ENCODE assay signal across 17 cellular contexts in genomic region chr19:47564081-47564480, GRCh38. TPM values are rescaled to one million over a fixed set of nuclear protein-coding genes. Genes with fewer than 3 reads are reported as not detected.
"Had no signal": no experiment of that assay in that cellular context is flagged by ENCODE, and none has a peak within 500 bp of the region (broad histone marks: within the 10 kb centered on the region; RNA-seq: fewer than 3 reads in every experiment).

No MANE protein-coding gene starts in this region.

- H3K4me2 ChIP-seq: smooth muscle cell had no signal

- H3K27me3 Mint-ChIP-seq: effector memory CD8-positive, alpha-beta T cell had no signal

- FAIRE-seq: frontal cortex had no signal

- H3K4me3 Mint-ChIP-seq: activated CD4-positive, alpha-beta T cell treated with anti-CD3 and anti-CD28 coated beads, Interleukin-2, amount 10 ng/mL, durations not matched to agents 24 days and 14 days; activated naive CD8-positive, alpha-beta T cell treated with anti-CD3 and anti-CD28 coated beads, Interleukin-2, amount 10 ng/mL, durations not matched to agents 7 days and 5 days; dendritic cell treated with granulocyte-macrophage colony-stimulating factor and Interleukin-4, amounts not matched to agents 40 ng/mL and 50 ng/mL, for 4 days; effector memory CD8-positive, alpha-beta T cell; natural killer cell; stimulated activated naive CD8-positive, alpha-beta T cell treated with anti-CD3 and anti-CD28 coated beads, Interleukin-15, Interleukin-2, amounts not matched to agents 100 ng/mL and 50 ng/mL, for 24 hours had no signal

- H3K4me1 ChIP-seq: heart left ventricle had no signal

- H3K9me3 Mint-ChIP-seq: activated CD4-positive, alpha-beta T cell treated with anti-CD3 and anti-CD28 coated beads, Interleukin-2, amount 10 ng/mL, durations not matched to agents 24 days and 14 days; activated naive CD8-positive, alpha-beta T cell treated with anti-CD3 and anti-CD28 coated beads, Interleukin-2, amount 10 ng/mL, durations not matched to agents 7 days and 5 days; dendritic cell treated with granulocyte-macrophage colony-stimulating factor and Interleukin-4, amounts not matched to agents 40 ng/mL and 50 ng/mL, for 4 days; effector memory CD8-positive, alpha-beta T cell; natural killer cell; stimulated activated naive CD8-positive, alpha-beta T cell treated with anti-CD3 and anti-CD28 coated beads, Interleukin-15, Interleukin-2, amounts not matched to agents 100 ng/mL and 50 ng/mL, for 24 hours had no signal

- H3K27me3 ChIP-seq: brain microvascular endothelial cell, heart left ventricle had no signal

- H3K36me3 ChIP-seq: brain microvascular endothelial cell, heart left ventricle had no signal

- H3K4me3 ChIP-seq: heart left ventricle, smooth muscle cell had no signal

- H3K36me3 Mint-ChIP-seq: activated naive CD8-positive, alpha-beta T cell treated with anti-CD3 and anti-CD28 coated beads, Interleukin-2, amount 10 ng/mL, durations not matched to agents 7 days and 5 days; natural killer cell had no signal

- DNase-seq: activated CD4-positive, alpha-beta T cell treated with anti-CD3 and anti-CD28 coated beads, Interleukin-2, amount 10 ng/mL, durations not matched to agents 24 days and 14 days; activated CD4-positive, CD25-positive, alpha-beta regulatory T cell; activated CD8-positive, alpha-beta memory T cell treated with anti-CD3 and anti-CD28 coated beads, Interleukin-2, amount 50 U/mL, for 48 hours; activated naive CD8-positive, alpha-beta T cell treated with anti-CD3 and anti-CD28 coated beads, Interleukin-2, amount 10 ng/mL, durations not matched to agents 7 days and 5 days; brain microvascular endothelial cell; effector memory CD8-positive, alpha-beta T cell; heart left ventricle; left cardiac atrium; mammary epithelial cell; natural killer cell; right cardiac atrium; T-helper 2 cell had no signal

- ATAC-seq: effector memory CD8-positive, alpha-beta T cell; heart left ventricle; left cardiac atrium; natural killer cell had no signal

- H3K27ac Mint-ChIP-seq: activated CD4-positive, alpha-beta T cell treated with anti-CD3 and anti-CD28 coated beads, Interleukin-2, amount 10 ng/mL, durations not matched to agents 24 days and 14 days; activated naive CD8-positive, alpha-beta T cell treated with anti-CD3 and anti-CD28 coated beads, Interleukin-2, amount 10 ng/mL, durations not matched to agents 7 days and 5 days; dendritic cell treated with granulocyte-macrophage colony-stimulating factor and Interleukin-4, amounts not matched to agents 40 ng/mL and 50 ng/mL, for 4 days; effector memory CD8-positive, alpha-beta T cell; natural killer cell; stimulated activated naive CD8-positive, alpha-beta T cell treated with anti-CD3 and anti-CD28 coated beads, Interleukin-15, Interleukin-2, amounts not matched to agents 100 ng/mL and 50 ng/mL, for 24 hours had no signal

- H3K9me3 ChIP-seq: heart left ventricle had no signal

- H3K27ac ChIP-seq: brain microvascular endothelial cell, epithelial cell of prostate, heart left ventricle had no signal

RNA-seq across cellular contexts. Expression of gene ZNF541, which starts 8.9 kb away (rescaled TPM):
- total RNA-seq: activated CD4-positive, alpha-beta T cell treated with anti-CD3 and anti-CD28 coated beads, Interleukin-2, amount 10 ng/mL, durations not matched to agents 24 days and 14 days; mammary epithelial cell; smooth muscle cell had no signal
- polyA plus RNA-seq: mammary epithelial cell, smooth muscle cell had no signal
